Comparison of ENCODE assay signal across 8 cellular contexts in genomic region chrX:74614193-74614909, GRCh38. TPM values are rescaled to one million over a fixed set of nuclear protein-coding genes. Genes with fewer than 3 reads are reported as not detected.
DNase-seq lines count a peak whose midpoint lies in the region; ATAC-seq and TF ChIP-seq lines count a peak whose summit lies in the region.

Gene RLIM, minus strand, starts transcription at chrX:74614624. Its CDS starts 18,647 bp downstream, at chrX:74595977.

- H3K9me3 Mint-ChIP-seq in activated B cell treated with CpG ODN at 0.5 μM for 24 hours (no peaks in the 10 kb centered on the region), immature natural killer cell (no peaks in the 10 kb centered on the region)

- peaks cover 22% of the 10 kb centered on the region for H3K4me1 Mint-ChIP-seq in activated B cell treated with CpG ODN at 0.5 μM for 24 hours
- H3K4me1 Mint-ChIP-seq in immature natural killer cell = peaks cover 14 to 32% of the 10 kb centered on the region in 2 donors

- TF ChIP-seq CTCF in activated B cell treated with CpG ODN at 0.5 μM for 24 hours (IDR thresholded peaks at IDR 0.05) = no peak

- peak within 1 kb of the TSS; percentile 92 for H3K27ac ChIP-seq in caudate nucleus (ENCODE audit: low read depth, low read length)

- intact Hi-C loops in activated B cell treated with CpG ODN at 0.5 μM for 24 hours (cut with micrococcal nuclease) = loop anchor here (1.0 to 10.0 kb wide), 9 partner anchors 108 to 1813 kb away; partner anchors contain the start of genes ABCB7, MAGEE1, PBDC1 and SLC16A2

- DNase-seq in AG08395 (ENCODE audit: low spot score) = peak; percentile 90
- DNase-seq in NCI-H345 (lab: John Stamatoyannopoulos, UW) = peak; percentile 97
- DNase-seq in activated B cell treated with CpG ODN at 0.5 μM for 24 hours = peak; percentile 74
- DNase-seq in caudate nucleus (lab: John Stamatoyannopoulos, UW) = peak; percentile 41 to 96 (median 88)
- peak; percentile 93 to 94 (median 93) for DNase-seq in immature natural killer cell
- DNase-seq in smooth muscle cell of the brain vasculature (ENCODE audit: low read depth, low spot score) = peak; percentile 80

- H3K4me3 Mint-ChIP-seq in activated B cell treated with CpG ODN at 0.5 μM for 24 hours = peak within 1 kb of the TSS; percentile 96
- H3K4me3 Mint-ChIP-seq in immature natural killer cell = peak within 1 kb of the TSS; percentile 97 to 98 (median 97)

- peak; percentile 97 for ATAC-seq in HG03196 (IDR thresholded peaks at IDR 0.05; ENCODE audit: unreplicated experiment)
- ATAC-seq in activated B cell treated with CpG ODN at 0.5 μM for 24 hours (ENCODE audit: low read depth) = peak; percentile 83

- H3K27me3 Mint-ChIP-seq in activated B cell treated with CpG ODN at 0.5 μM for 24 hours (no peaks in the 10 kb centered on the region), immature natural killer cell (ENCODE audit: low read depth in 3 of 3) (peaks cover 10 to 15% (median 10%) of the 10 kb centered on the region in 3 donors)

- CTCF ChIA-PET in activated B cell treated with CpG ODN at 0.5 μM for 24 hours (lab: Charles Lee) = no interaction called here

- POLR2A ChIA-PET in activated B cell treated with CpG ODN at 0.5 μM for 24 hours (lab: Charles Lee) = interaction anchor here (0.6 to 1.9 kb wide), 7 partner anchors 19 to 1559 kb away, joined by 3 to 9 read pairs (median 3); partner anchors contain the start of genes NEXMIF and UPRT

- H3K36me3 Mint-ChIP-seq in activated B cell treated with CpG ODN at 0.5 μM for 24 hours (ENCODE audit: low read depth) = peaks cover 13% of the 10 kb centered on the region
- peaks cover 0 to 4% (median 0%) of the 10 kb centered on the region in 3 donors for H3K36me3 Mint-ChIP-seq in immature natural killer cell

- peak within 1 kb of the TSS; percentile 96 for H3K27ac Mint-ChIP-seq in activated B cell treated with CpG ODN at 0.5 μM for 24 hours
- H3K27ac Mint-ChIP-seq in immature natural killer cell = peak within 1 kb of the TSS; percentile 99 to 100 (median 99)

- peak; percentile 69 for TF ChIP-seq POLR2A in GM18951 (IDR thresholded peaks at IDR 0.05; ENCODE audit: extremely low read depth, insufficient read depth, insufficient read length)

- in situ Hi-C loops in GM18951 (cut with MboI; ENCODE audit: low sequenced_read_pairs, unreplicated experiment) = loop anchor here (25.0 kb wide), 1 partner anchor 298 kb away; no protein-coding TSS in a partner anchor

RNA-seq across cellular contexts. Expression of gene RLIM, which starts in this region (rescaled TPM):
- 32.2 and 34.0 TPM in 2 replicates for total RNA-seq in activated B cell treated with CpG ODN at 0.5 μM for 24 hours
- 1 to 10 TPM; 5.6 to 8.0 (median 8.0) TPM for polyA plus RNA-seq in immature natural killer cell

Comparison
In these comparisons a context has a peak if more than half of its experiments do, and no peak if none do; other contexts are left out.
1. Peak in every context shown above with its lines: DNase-seq, ATAC-seq and H3K27ac ChIP-seq.